In genomic region chr10:121823993-121824463, GRCh38 we compare ENCODE assay signal across 8 cellular contexts.
DNase-seq lines count a peak whose midpoint lies in the region; ATAC-seq and TF ChIP-seq lines count a peak whose summit lies in the region.

No MANE protein-coding gene starts in this region.

- H3K4me1 ChIP-seq in gastroesophageal sphincter, result no peaks in the 10 kb centered on the region

- peak; percentile 51 for ATAC-seq in Right ventricle myocardium superior (ENCODE audit: poor library complexity)
- ATAC-seq in gastroesophageal sphincter, result no peak
- peak; percentile 48 for ATAC-seq in sciatic nerve
- ATAC-seq in HG02571 (IDR thresholded peaks at IDR 0.05; ENCODE audit: unreplicated experiment), result no peak

- H3K27ac ChIP-seq in gastroesophageal sphincter, result no peak overlapping the region

- no peak for DNase-seq in Right ventricle myocardium superior
- no peak for DNase-seq in cardiac septum (ENCODE audit: low spot score)
- DNase-seq in HT1080 (ENCODE audit: low read depth), result peak; percentile 60
- peak; percentile 33 for DNase-seq in SW480 (ENCODE audit: low spot score)
- DNase-seq in sciatic nerve (ENCODE audit: low spot score), result no peak
- no peak for DNase-seq in T1000 (lab: John Stamatoyannopoulos, UW)

- H3K27me3 ChIP-seq in gastroesophageal sphincter, result no peaks in the 10 kb centered on the region

- H3K4me3 ChIP-seq in gastroesophageal sphincter, result no peak overlapping the region

- peaks cover 0 to 22% of the 10 kb centered on the region in 2 donors for H3K36me3 ChIP-seq in gastroesophageal sphincter

- intact Hi-C loops in Right ventricle myocardium superior (cut with DNase I), result no loop called here
- intact Hi-C loops in cardiac septum (cut with DNase I), result loop anchor here (5.0 kb wide), 1 partner anchor 63 kb away; no protein-coding TSS in a partner anchor
- intact Hi-C loops in sciatic nerve (cut with DNase I), result no loop called here

- no peaks in the 10 kb centered on the region for H3K9me3 ChIP-seq in gastroesophageal sphincter

- peak; percentile 37 to 63 (median 44) for TF ChIP-seq CTCF in gastroesophageal sphincter (IDR thresholded peaks at IDR 0.05)

- TF ChIP-seq POLR2A in gastroesophageal sphincter (IDR thresholded peaks at IDR 0.05), result no peak

- TF ChIP-seq EP300 in gastroesophageal sphincter (IDR thresholded peaks at IDR 0.05), result no peak

- WGBS in gastroesophageal sphincter (ENCODE audit: low coverage in 1 of 2), 2 donors, result 50 to 61% methylated on average over 5 of the region's 5 CpGs

Comparison
In these comparisons a context has a peak if more than half of its experiments do, and no peak if none do; other contexts are left out.
1. ATAC-seq: peak in Right ventricle myocardium superior (single experiment) and sciatic nerve (single experiment); none in gastroesophageal sphincter (single experiment) and HG02571 (single experiment).
2. DNase-seq: peak in HT1080 (single experiment) and SW480 (single experiment); none in Right ventricle myocardium superior (single experiment), cardiac septum (single experiment), sciatic nerve (single experiment) and T1000 (single experiment).